Comparison of ENCODE assay signal across 8 cellular contexts in genomic region chr6:168884646-168885086, GRCh38.
DNase-seq lines count a peak whose midpoint lies in the region; ATAC-seq and TF ChIP-seq lines count a peak whose summit lies in the region.

No MANE protein-coding gene starts in this region.

- POLR2A ChIA-PET in BJ (lab: Charles Lee): no interaction called here

- CTCF ChIA-PET in BJ (lab: Yijun Ruan, JAX): no interaction called here

- H3K4me3 ChIP-seq in BJ (ENCODE audit: low read depth, low read length) (no peak overlapping the region), adipocyte (ENCODE audit: low read length) (peak overlapping the region; percentile 78)

- H3K27me3 ChIP-seq in BJ (ENCODE audit: control insufficient read depth, insufficient read depth, low read length) (no peaks in the 10 kb centered on the region), adipocyte (replicated peaks; ENCODE audit: control insufficient read depth, insufficient read depth, low read length) (peaks cover 37% of the 10 kb centered on the region)

- ATAC-seq in GM19395 (IDR thresholded peaks at IDR 0.05; ENCODE audit: unreplicated experiment): peak; percentile 96
- ATAC-seq in left ventricle myocardium superior: peak; percentile 94
- ATAC-seq in sciatic nerve: peak; percentile 87
- no peak for ATAC-seq in GM18870 (IDR thresholded peaks at IDR 0.05; ENCODE audit: unreplicated experiment)

- TF ChIP-seq CTCF in BJ (IDR thresholded peaks at IDR 0.05; ENCODE audit: insufficient read depth, low read depth, low read length): peak; percentile 76

- H3K9ac ChIP-seq in adipocyte (ENCODE audit: low read length): peak overlapping the region; percentile 72

- H3K4me1 ChIP-seq in adipocyte (ENCODE audit: control insufficient read depth, insufficient read depth, low read length): no peaks in the 10 kb centered on the region

- intact Hi-C loops in left ventricle myocardium superior (cut with micrococcal nuclease): loop anchor here (10.0 kb wide), 1 partner anchor 510 kb away; no protein-coding TSS in a partner anchor
- intact Hi-C loops in sciatic nerve (cut with DNase I): loop anchor here (5.0 kb wide), 1 partner anchor 512 kb away; no protein-coding TSS in a partner anchor

- H3K36me3 ChIP-seq in BJ (ENCODE audit: control insufficient read depth, insufficient read depth, low read length) (no peaks in the 10 kb centered on the region), adipocyte (ENCODE audit: control insufficient read depth, insufficient read depth, low read length, severe bottlenecking) (no peaks in the 10 kb centered on the region)

- DNase-seq in BJ (ENCODE audit: low read depth) (no peak), KBM-7 (peak; percentile 77), T follicular helper cell (ENCODE audit: low read depth) (peak; percentile 57), adipocyte (ENCODE audit: low read depth) (peak; percentile 64), left ventricle myocardium superior (peak; percentile 88), sciatic nerve (ENCODE audit: low spot score) (peak; percentile 83)

- no peaks in the 10 kb centered on the region for H3K9me3 ChIP-seq in adipocyte (ENCODE audit: control insufficient read depth, low read length)

- in situ Hi-C loops in KBM-7 (cut with MboI; ENCODE audit: low pct_unique_long_range_greater_than_20kb, low sequenced_read_pairs): loop anchor here (25.0 kb wide), 1 partner anchor 522 kb away; no protein-coding TSS in a partner anchor
